In genomic region chr5:133244242-133244641, GRCh38 we compare ENCODE assay signal across 10 cellular contexts.
DNase-seq lines count a peak whose midpoint lies in the region; ATAC-seq, FAIRE-seq and TF ChIP-seq lines count a peak whose summit lies in the region.
"Had no signal": no experiment of that assay in that cellular context is flagged by ENCODE, and none has a peak within 500 bp of the region (broad histone marks: within the 10 kb centered on the region; RNA-seq: fewer than 3 reads in every experiment).

No MANE protein-coding gene starts in this region.

- no peak for TF ChIP-seq CTCF in epithelial cell of esophagus (IDR thresholded peaks at IDR 0.05; ENCODE audit: insufficient read depth, low read depth, low read length, missing control alignments)

- no peak for TF ChIP-seq POLR2A in GM12891 (IDR thresholded peaks at IDR 0.05; ENCODE audit: low read depth, low read length)

- ATAC-seq in GM21529 (IDR thresholded peaks at IDR 0.05; ENCODE audit: unreplicated experiment), result peak; percentile 53
- ATAC-seq in esophagus mucosa, result no peak

- peak; percentile 52 for FAIRE-seq in GM12891 (lab: Jason Lieb, UNC)

- no peak overlapping the region for H3K4me3 ChIP-seq in epithelial cell of esophagus (ENCODE audit: low read length)

- DNase-seq in GM12891 (ENCODE audit: insufficient read length, low spot score) (no peak), NAMALWA (ENCODE audit: low spot score) (peak; percentile 29), epithelial cell of esophagus (ENCODE audit: low read depth) (peak; percentile 30), amniotic stem cell (lab: John Stamatoyannopoulos, UW) (no peak), AG20443 (ENCODE audit: low spot score) (no peak)
- no peak for DNase-seq in activated CD4-positive, alpha-beta T cell treated with anti-CD3 and anti-CD28 coated beads, Interleukin-2, amount 50 U/mL, for 1 hour
- DNase-seq: activated naive CD4-positive, alpha-beta T cell; NCI-H526 treated with DMSO at 0.1 percent for 48 hours had no signal

TF ChIP-seq in GM12891, 5 proteins besides CTCF, POLR2A, EP300 and RAD21:
- no peak for TF ChIP-seq POLR2AphosphoS5 (IDR thresholded peaks at IDR 0.05; ENCODE audit: low read depth, low read length)
- TF ChIP-seq SPI1 (IDR thresholded peaks at IDR 0.05; ENCODE audit: low read depth, low read length), result no peak
- TF ChIP-seq PAX5 (IDR thresholded peaks at IDR 0.05; ENCODE audit: insufficient read depth, low read length, severe bottlenecking), result no peak
- TF ChIP-seq TAF1 (IDR thresholded peaks at IDR 0.05; ENCODE audit: low read depth, low read length), result no peak
- no peak for TF ChIP-seq POU2F2 (IDR thresholded peaks at IDR 0.05; ENCODE audit: low read depth, low read length)

Comparison
In these comparisons a context has a peak if more than half of its experiments do, and no peak if none do; other contexts are left out.
1. DNase-seq: peak in NAMALWA (single experiment) and epithelial cell of esophagus (single experiment); none in GM12891 (single experiment), activated CD4-positive, alpha-beta T cell treated with anti-CD3 and anti-CD28 coated beads, Interleukin-2, amount 50 U/mL, for 1 hour (single experiment), amniotic stem cell (single experiment) and AG20443 (single experiment).